In genomic region chr17:76514355-76514754, GRCh38 we compare ENCODE assay signal across 7 cellular contexts. TPM values are rescaled to one million over a fixed set of nuclear protein-coding genes. Genes with fewer than 3 reads are reported as not detected.
"Had no signal": no experiment of that assay in that cellular context is flagged by ENCODE, and none has a peak within 500 bp of the region (broad histone marks: within the 10 kb centered on the region; RNA-seq: fewer than 3 reads in every experiment).

No MANE protein-coding gene starts in this region.

RNA-seq across cellular contexts. Expression of gene AANAT, which starts 47.0 kb away (rescaled TPM):
- total RNA-seq: dermis microvascular lymphatic vessel endothelial cell, esophagus muscularis mucosa, fibroblast of villous mesenchyme, mononuclear cell, osteocyte, sigmoid colon, SK-MEL-5 had no signal
